Comparison of ENCODE assay signal across 9 cellular contexts in genomic region chr1:32464716-32465540, GRCh38. TPM values are rescaled to one million over a fixed set of nuclear protein-coding genes. Genes with fewer than 3 reads are reported as not detected.
DNase-seq lines count a peak whose midpoint lies in the region; ATAC-seq and TF ChIP-seq lines count a peak whose summit lies in the region.
"Had no signal": no experiment of that assay in that cellular context is flagged by ENCODE, and none has a peak within 500 bp of the region (broad histone marks: within the 10 kb centered on the region; RNA-seq: fewer than 3 reads in every experiment).

TSS of gene ZBTB8B (plus strand) at chr1:32465072. CDS start at chr1:32470625, 5,553 bp downstream.

- no peaks in the 10 kb centered on the region for H3K36me3 ChIP-seq in PC-3 (ENCODE audit: low read depth, low read length)
- H3K36me3 ChIP-seq in left ventricle myocardium inferior: no peaks in the 10 kb centered on the region
- no peaks in the 10 kb centered on the region for H3K36me3 ChIP-seq in ovary
- no peaks in the 10 kb centered on the region for H3K36me3 ChIP-seq in uterus
- H3K36me3 ChIP-seq: BLaER1 had no signal

- DNase-seq in activated CD4-positive, alpha-beta T cell treated with anti-CD3 and anti-CD28 coated beads for 24 hours (ENCODE audit: low read depth in 2 of 2): peak; percentile 23 to 25
- DNase-seq in activated CD4-positive, alpha-beta T cell treated with anti-CD3 and anti-CD28 coated beads for 1 hour: no peak
- peak; percentile 83 for DNase-seq in PC-3
- DNase-seq in anterior cingulate cortex (lab: John Stamatoyannopoulos, UW): peak; percentile 51 to 97 (median 88)
- peak; percentile 64 for DNase-seq in left ventricle myocardium inferior
- peak; percentile 83 to 95 (median 89) for DNase-seq in ovary
- DNase-seq in uterus: peak; percentile 77 to 80

- TF ChIP-seq POLR2A in ovary (IDR thresholded peaks at IDR 0.05): no peak
- peak; percentile 7 to 22 for TF ChIP-seq POLR2A in uterus (IDR thresholded peaks at IDR 0.05)

- 0 to 1% (median 1%) methylated on average over 56 to 64 of the region's 64 CpGs for WGBS in ovary, 3 donors

- peaks cover 13% of the 10 kb centered on the region for H3K4me1 ChIP-seq in PC-3 (ENCODE audit: insufficient read depth, low read length)
- H3K4me1 ChIP-seq in left ventricle myocardium inferior: peaks cover 16% of the 10 kb centered on the region
- H3K4me1 ChIP-seq in ovary (ENCODE audit: insufficient read depth): peaks cover 8% of the 10 kb centered on the region
- peaks cover 0 to 8% of the 10 kb centered on the region in 2 donors for H3K4me1 ChIP-seq in uterus
- H3K4me1 ChIP-seq: BLaER1 had no signal

- H3K79me2 ChIP-seq in PC-3 (ENCODE audit: low read length): no peaks in the 10 kb centered on the region

- peak within 1 kb of the TSS; percentile 97 for H2AFZ ChIP-seq in PC-3 (ENCODE audit: low read length)

- ATAC-seq in PC-3 (peak; percentile 96), GM21619 (IDR thresholded peaks at IDR 0.05; ENCODE audit: unreplicated experiment) (no peak)

- H3K9ac ChIP-seq in PC-3 (ENCODE audit: low read length): 0 out of 2 replicates have a peak within 1 kb of the TSS, but pooled peaks have one; percentile 3
- H3K9ac ChIP-seq: BLaER1 had no signal

- CTCF ChIA-PET in PC-3 (lab: Charles Lee): no interaction called here

- TF ChIP-seq EP300 in ovary (IDR thresholded peaks at IDR 0.05): no peak

- H3K27ac ChIP-seq in PC-3 (ENCODE audit: low read length) (no peak within 1 kb of the TSS), left ventricle myocardium inferior (replicated peaks) (no peak within 1 kb of the TSS), ovary (no peak within 1 kb of the TSS), uterus (no peak within 1 kb of the TSS)
- H3K27ac ChIP-seq: BLaER1 had no signal

- intact Hi-C loops in PC-3 (cut with micrococcal nuclease): no loop called here
- intact Hi-C loops in left ventricle myocardium inferior (cut with micrococcal nuclease): no loop called here
- intact Hi-C loops in ovary (cut with DNase I): no loop called here
- intact Hi-C loops in uterus (cut with DNase I; ENCODE audit: low total_unique reads): no loop called here

- H4K20me1 ChIP-seq in PC-3 (ENCODE audit: low read length): no peaks in the 10 kb centered on the region
- H4K20me1 ChIP-seq: BLaER1 had no signal

- BruUV-seq in PC-3 (replicated peaks; lab: Mats Ljungman, UMichigan): no TSS peak

- no peaks in the 10 kb centered on the region for H3K9me3 ChIP-seq in PC-3 (ENCODE audit: low read length)
- peaks cover 2% of the 10 kb centered on the region for H3K9me3 ChIP-seq in left ventricle myocardium inferior (replicated peaks)
- no peaks in the 10 kb centered on the region for H3K9me3 ChIP-seq in ovary
- H3K9me3 ChIP-seq in uterus: no peaks in the 10 kb centered on the region

- H3K4me2 ChIP-seq in PC-3 (ENCODE audit: low read length): peak within 1 kb of the TSS; percentile 98
- H3K4me2 ChIP-seq: BLaER1 had no signal

- H3K27me3 ChIP-seq in PC-3 (ENCODE audit: low read length) (no peaks in the 10 kb centered on the region), left ventricle myocardium inferior (ENCODE audit: low read depth) (peaks cover 74% of the 10 kb centered on the region), ovary (no peaks in the 10 kb centered on the region), uterus (no peaks in the 10 kb centered on the region)

- no peaks in the 10 kb centered on the region for H3F3A ChIP-seq in PC-3 (ENCODE audit: low read length, unreplicated experiment)

- H3K4me3 ChIP-seq in PC-3 (ENCODE audit: low read length) (peak within 1 kb of the TSS; percentile 80), left ventricle myocardium inferior (peak within 1 kb of the TSS; percentile 68), ovary (peak within 1 kb of the TSS; percentile 42), uterus (peak within 1 kb of the TSS; percentile 32)
- H3K4me3 ChIP-seq: BLaER1 had no signal

- no peaks in the 10 kb centered on the region for H3K9me2 ChIP-seq in PC-3 (replicated peaks; ENCODE audit: low read length)

- TF ChIP-seq CTCF in PC-3 (conservative IDR thresholded peaks at IDR 0.05; ENCODE audit: low read depth, low read length): no peak
- no peak for TF ChIP-seq CTCF in left ventricle myocardium inferior (IDR thresholded peaks at IDR 0.05; ENCODE audit: borderline replicate concordance)
- peak in 2 of 3 donors; percentile 14 to 33 for TF ChIP-seq CTCF in ovary (IDR thresholded peaks at IDR 0.05)
- TF ChIP-seq CTCF in uterus (IDR thresholded peaks at IDR 0.05): peak in 1 of 4 experiments; percentile 29

- POLR2A ChIA-PET in PC-3 (lab: Charles Lee; ENCODE audit: unreplicated experiment): interaction anchor here (0.6 to 0.7 kb wide), 2 partner anchors 44 to 1460 kb away, joined by 3 read pairs; no protein-coding TSS in a partner anchor

RNA-seq across cellular contexts. Expression of gene ZBTB8B, which starts in this region (rescaled TPM):
- total RNA-seq in PC-3 (2014; rRNA removed): 0.22 and 0.23 TPM in 2 replicates
- 0.03 TPM for total RNA-seq in left ventricle myocardium inferior
- under 1 TPM; under 0.01 to 0.18 (median 0.10) TPM for total RNA-seq in ovary
- polyA plus RNA-seq in ovary: under 1 TPM; 0.04 to 0.10 TPM
- total RNA-seq in uterus: 1 to 10 TPM in 1 of 4 donors, under 1 TPM in 1, not detected in 2; 0.06 to 3.6 TPM

Comparison
In these comparisons a context has a peak if more than half of its experiments do, and no peak if none do; other contexts are left out.
1. Peak in DNase-seq, ATAC-seq, H3K4me3 ChIP-seq, H3K9ac ChIP-seq and H3K4me2 ChIP-seq in PC-3; RNA of the gene not detected or under 1 TPM.
2. Peak in DNase-seq and H3K4me3 ChIP-seq in left ventricle myocardium inferior; RNA of the gene not detected or under 1 TPM.
3. Peak in DNase-seq and H3K4me3 ChIP-seq in ovary; RNA of the gene not detected or under 1 TPM.
4. CTCF ChIP-seq: peak in ovary (2 of 3); none in PC-3 (single experiment) and left ventricle myocardium inferior (single experiment).
5. Peak in every context shown above with its lines, with median percentiles within 50 percentile points of each other: H3K4me3 ChIP-seq.